In the genomic region with DNA sequence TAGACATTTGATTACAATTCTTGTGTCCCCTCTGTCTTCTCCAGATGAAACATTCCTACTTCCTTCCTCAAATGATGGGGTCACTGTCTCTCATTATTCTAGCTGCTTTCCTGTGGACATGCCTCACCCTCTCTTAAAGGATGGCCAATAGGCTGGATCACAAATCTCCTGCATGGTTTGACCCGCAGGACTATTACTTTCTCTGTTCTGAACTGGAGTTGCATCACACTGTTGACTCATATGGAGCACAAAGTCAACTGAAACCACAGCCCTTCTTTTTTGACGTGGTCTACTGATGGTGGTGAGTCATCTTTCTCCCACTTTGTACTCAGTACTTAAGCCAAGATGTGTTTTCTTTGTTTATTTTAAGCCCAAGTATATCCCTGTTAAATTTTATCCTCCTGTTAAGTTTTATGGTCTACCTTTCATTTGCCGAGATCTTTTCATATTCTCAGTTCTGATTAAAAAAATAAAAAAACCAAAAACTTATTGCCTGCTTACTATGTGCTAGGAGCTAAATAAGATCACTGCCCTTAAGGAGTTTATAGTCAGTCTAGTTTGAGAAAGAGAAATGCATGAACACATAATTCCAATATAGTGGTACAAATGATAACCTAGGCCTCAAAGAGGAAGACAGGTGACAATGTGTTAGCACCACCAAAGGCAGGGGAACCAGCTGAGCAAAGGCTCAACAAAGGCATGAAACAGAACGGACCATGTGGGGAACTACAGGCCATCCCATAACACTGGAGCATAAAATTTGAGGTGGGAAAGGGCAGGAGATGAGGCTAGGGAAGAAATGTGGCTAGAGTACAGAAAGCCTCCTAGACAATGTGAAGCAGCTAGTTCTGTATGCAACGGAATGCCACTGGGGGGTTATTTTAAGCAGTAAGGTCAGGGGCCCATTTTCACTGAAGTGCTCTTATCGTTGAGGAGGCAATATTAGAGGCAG, we compare ENCODE assay signal across 1 cellular context.
A peak's percentile ranks its signal among the peaks of the same experiment; 100 is the strongest.
TF ChIP-seq lines count a peak whose summit lies in the region.

No MANE protein-coding gene starts in this region.

TF ChIP-seq in HepG2, 621 proteins besides CTCF, POLR2A, EP300 and RAD21 (continued from another document and continues in another):
- TF ChIP-seq, protein P1, sequence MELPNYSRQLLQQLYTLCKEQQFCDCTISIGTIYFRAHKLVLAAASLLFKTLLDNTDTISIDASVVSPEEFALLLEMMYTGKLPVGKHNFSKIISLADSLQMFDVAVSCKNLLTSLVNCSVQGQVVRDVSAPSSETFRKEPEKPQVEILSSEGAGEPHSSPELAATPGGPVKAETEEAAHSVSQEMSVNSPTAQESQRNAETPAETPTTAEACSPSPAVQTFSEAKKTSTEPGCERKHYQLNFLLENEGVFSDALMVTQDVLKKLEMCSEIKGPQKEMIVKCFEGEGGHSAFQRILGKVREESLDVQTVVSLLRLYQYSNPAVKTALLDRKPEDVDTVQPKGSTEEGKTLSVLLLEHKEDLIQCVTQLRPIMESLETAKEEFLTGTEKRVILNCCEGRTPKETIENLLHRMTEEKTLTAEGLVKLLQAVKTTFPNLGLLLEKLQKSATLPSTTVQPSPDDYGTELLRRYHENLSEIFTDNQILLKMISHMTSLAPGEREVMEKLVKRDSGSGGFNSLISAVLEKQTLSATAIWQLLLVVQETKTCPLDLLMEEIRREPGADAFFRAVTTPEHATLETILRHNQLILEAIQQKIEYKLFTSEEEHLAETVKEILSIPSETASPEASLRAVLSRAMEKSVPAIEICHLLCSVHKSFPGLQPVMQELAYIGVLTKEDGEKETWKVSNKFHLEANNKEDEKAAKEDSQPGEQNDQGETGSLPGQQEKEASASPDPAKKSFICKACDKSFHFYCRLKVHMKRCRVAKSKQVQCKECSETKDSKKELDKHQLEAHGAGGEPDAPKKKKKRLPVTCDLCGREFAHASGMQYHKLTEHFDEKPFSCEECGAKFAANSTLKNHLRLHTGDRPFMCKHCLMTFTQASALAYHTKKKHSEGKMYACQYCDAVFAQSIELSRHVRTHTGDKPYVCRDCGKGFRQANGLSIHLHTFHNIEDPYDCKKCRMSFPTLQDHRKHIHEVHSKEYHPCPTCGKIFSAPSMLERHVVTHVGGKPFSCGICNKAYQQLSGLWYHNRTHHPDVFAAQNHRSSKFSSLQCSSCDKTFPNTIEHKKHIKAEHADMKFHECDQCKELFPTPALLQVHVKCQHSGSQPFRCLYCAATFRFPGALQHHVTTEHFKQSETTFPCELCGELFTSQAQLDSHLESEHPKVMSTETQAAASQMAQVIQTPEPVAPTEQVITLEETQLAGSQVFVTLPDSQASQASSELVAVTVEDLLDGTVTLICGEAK (IDR thresholded peaks at IDR 0.05) = no peak
- TF ChIP-seq, protein P1 (CRISPR knock-in tag; IDR thresholded peaks at IDR 0.05) = no peak; the same call in 1 of the 2 replicates
- no peak for TF ChIP-seq ZNF790 (CRISPR knock-in tag; IDR thresholded peaks at IDR 0.05; ENCODE audit: borderline replicate concordance)
- TF ChIP-seq BCL6 (CRISPR knock-in tag; IDR thresholded peaks at IDR 0.05) = peak; percentile 93
- no peak; the same call in 1 of the 2 replicates for TF ChIP-seq MYC (CRISPR knock-in tag; IDR thresholded peaks at IDR 0.05; ENCODE audit: borderline replicate concordance)
- 0 out of 2 replicates have a peak, but pooled peaks have one; percentile 12 for TF ChIP-seq ZNF784 (CRISPR knock-in tag; IDR thresholded peaks at IDR 0.05; ENCODE audit: borderline replicate concordance)
- TF ChIP-seq, protein P2, sequence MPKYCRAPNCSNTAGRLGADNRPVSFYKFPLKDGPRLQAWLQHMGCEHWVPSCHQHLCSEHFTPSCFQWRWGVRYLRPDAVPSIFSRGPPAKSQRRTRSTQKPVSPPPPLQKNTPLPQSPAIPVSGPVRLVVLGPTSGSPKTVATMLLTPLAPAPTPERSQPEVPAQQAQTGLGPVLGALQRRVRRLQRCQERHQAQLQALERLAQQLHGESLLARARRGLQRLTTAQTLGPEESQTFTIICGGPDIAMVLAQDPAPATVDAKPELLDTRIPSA (CRISPR knock-in tag; IDR thresholded peaks at IDR 0.05; ENCODE audit: borderline replicate concordance) = no peak
- TF ChIP-seq ZBTB34 (CRISPR knock-in tag; IDR thresholded peaks at IDR 0.05) = no peak; the same call in 1 of the 2 replicates
- TF ChIP-seq TFAP4 (IDR thresholded peaks at IDR 0.05; ENCODE audit: borderline replicate concordance, low read depth) = peak; percentile 98
- TF ChIP-seq HCFC1 (IDR thresholded peaks at IDR 0.05; ENCODE audit: low read depth, low read length) = no peak
- TF ChIP-seq ZNF841 (CRISPR knock-in tag; IDR thresholded peaks at IDR 0.05; ENCODE audit: borderline replicate concordance) = no peak
- TF ChIP-seq ZC3H4 (CRISPR knock-in tag; IDR thresholded peaks at IDR 0.05; ENCODE audit: borderline replicate concordance) = no peak
- TF ChIP-seq, protein P3, sequence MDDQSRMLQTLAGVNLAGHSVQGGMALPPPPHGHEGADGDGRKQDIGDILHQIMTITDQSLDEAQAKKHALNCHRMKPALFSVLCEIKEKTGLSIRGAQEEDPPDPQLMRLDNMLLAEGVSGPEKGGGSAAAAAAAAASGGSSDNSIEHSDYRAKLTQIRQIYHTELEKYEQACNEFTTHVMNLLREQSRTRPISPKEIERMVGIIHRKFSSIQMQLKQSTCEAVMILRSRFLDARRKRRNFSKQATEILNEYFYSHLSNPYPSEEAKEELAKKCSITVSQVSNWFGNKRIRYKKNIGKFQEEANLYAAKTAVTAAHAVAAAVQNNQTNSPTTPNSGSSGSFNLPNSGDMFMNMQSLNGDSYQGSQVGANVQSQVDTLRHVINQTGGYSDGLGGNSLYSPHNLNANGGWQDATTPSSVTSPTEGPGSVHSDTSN (CRISPR knock-in tag; IDR thresholded peaks at IDR 0.05; ENCODE audit: borderline replicate concordance) = no peak
- TF ChIP-seq HNRNPH1 (optimal IDR thresholded peaks at IDR 0.05; ENCODE audit: low read depth, low read length) = no peak
- TF ChIP-seq SUZ12 (IDR thresholded peaks at IDR 0.05; ENCODE audit: low read depth, low read length) = no peak
- TF ChIP-seq, protein P4, sequence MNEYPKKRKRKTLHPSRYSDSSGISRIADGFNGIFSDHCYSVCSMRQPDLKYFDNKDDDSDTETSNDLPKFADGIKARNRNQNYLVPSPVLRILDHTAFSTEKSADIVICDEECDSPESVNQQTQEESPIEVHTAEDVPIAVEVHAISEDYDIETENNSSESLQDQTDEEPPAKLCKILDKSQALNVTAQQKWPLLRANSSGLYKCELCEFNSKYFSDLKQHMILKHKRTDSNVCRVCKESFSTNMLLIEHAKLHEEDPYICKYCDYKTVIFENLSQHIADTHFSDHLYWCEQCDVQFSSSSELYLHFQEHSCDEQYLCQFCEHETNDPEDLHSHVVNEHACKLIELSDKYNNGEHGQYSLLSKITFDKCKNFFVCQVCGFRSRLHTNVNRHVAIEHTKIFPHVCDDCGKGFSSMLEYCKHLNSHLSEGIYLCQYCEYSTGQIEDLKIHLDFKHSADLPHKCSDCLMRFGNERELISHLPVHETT (CRISPR knock-in tag; conservative IDR thresholded peaks at IDR 0.05) = 0 out of 2 replicates have a peak, but pooled peaks have one; percentile 7
- no peak for TF ChIP-seq ZNF570 (CRISPR knock-in tag; IDR thresholded peaks at IDR 0.05; ENCODE audit: borderline replicate concordance)
- no peak for TF ChIP-seq ZNF782 (CRISPR knock-in tag; IDR thresholded peaks at IDR 0.05; ENCODE audit: borderline replicate concordance)
- no peak for TF ChIP-seq HIVEP1 (CRISPR knock-in tag; IDR thresholded peaks at IDR 0.05)
- TF ChIP-seq SATB2 (CRISPR knock-in tag; IDR thresholded peaks at IDR 0.05) = no peak; the same call in 1 of the 2 replicates
- peak; percentile 67; the same call in 1 of the 2 replicates for TF ChIP-seq HMGXB3 (CRISPR knock-in tag; IDR thresholded peaks at IDR 0.05; ENCODE audit: borderline replicate concordance)
- TF ChIP-seq NFATC3 (CRISPR knock-in tag; IDR thresholded peaks at IDR 0.05) = no peak
- TF ChIP-seq ZNF672 (CRISPR knock-in tag; IDR thresholded peaks at IDR 0.05) = no peak
- TF ChIP-seq ZNF367 (CRISPR knock-in tag; IDR thresholded peaks at IDR 0.05; ENCODE audit: borderline replicate concordance) = no peak
- TF ChIP-seq GPBP1L1 (CRISPR knock-in tag; IDR thresholded peaks at IDR 0.05) = no peak
- TF ChIP-seq ZNF253 (CRISPR knock-in tag; IDR thresholded peaks at IDR 0.05; ENCODE audit: borderline replicate concordance) = no peak
- TF ChIP-seq ZNF569 (CRISPR knock-in tag; IDR thresholded peaks at IDR 0.05; ENCODE audit: borderline replicate concordance) = no peak
